ENCODE assay signal across 8 cellular contexts in the genomic region with DNA sequence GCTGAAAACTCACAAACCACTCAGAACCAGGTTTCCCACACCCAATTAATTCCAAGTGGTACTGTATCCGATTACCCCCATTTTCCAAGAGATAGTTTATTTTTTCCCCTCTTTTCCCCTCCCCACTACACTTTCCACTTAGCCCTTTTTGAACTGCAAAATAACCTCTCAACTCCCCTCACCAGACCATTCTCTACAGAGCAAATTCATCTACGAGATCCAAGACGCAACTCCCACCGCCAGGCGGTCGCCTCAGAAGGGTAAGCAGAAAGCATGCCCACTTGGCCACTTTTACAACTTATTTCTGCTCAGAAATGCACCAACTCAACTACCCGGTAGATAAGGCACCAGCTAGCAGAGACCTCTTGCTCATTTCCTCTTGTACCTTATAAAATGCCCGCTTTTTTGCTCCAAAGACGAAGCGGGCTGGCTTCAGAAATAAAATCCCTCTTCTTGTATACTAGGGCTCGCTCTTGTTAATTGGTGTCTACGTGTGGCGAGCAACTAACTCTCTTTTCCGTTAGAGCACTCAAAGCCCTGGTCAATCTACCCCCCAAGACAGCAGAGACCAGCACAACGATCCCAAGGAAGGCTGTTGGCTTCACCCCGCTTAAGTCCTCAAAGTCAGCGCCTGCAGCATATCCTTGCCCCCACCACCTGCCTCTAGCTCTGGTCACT. TPM values are rescaled to one million over a fixed set of nuclear protein-coding genes. Genes with fewer than 3 reads are reported as not detected.
DNase-seq lines count a peak whose midpoint lies in the region; ATAC-seq, FAIRE-seq and TF ChIP-seq lines count a peak whose summit lies in the region.

No MANE protein-coding gene starts in this region.

- peak overlapping the region; percentile 91 for H3K4me2 ChIP-seq in astrocyte (ENCODE audit: low read length)

- no peaks in the 10 kb centered on the region for H3K27me3 Mint-ChIP-seq in astrocyte (ENCODE audit: low read depth, unreplicated experiment)

- peaks cover 3% of the 10 kb centered on the region for H3K36me3 ChIP-seq in astrocyte (ENCODE audit: insufficient read depth, low read length)

- peaks cover 63% of the 10 kb centered on the region for H3K79me2 ChIP-seq in astrocyte (ENCODE audit: insufficient read depth, low read length)

- DNase-seq in NCI-H82 (lab: John Stamatoyannopoulos, UW) = peak; percentile 64
- no peak for DNase-seq in NCI-H82 treated with DMSO at 0.1 percent for 48 hours (lab: John Stamatoyannopoulos, UW; ENCODE audit: unreplicated experiment)
- peak; percentile 6 for DNase-seq in RCC 7860 (ENCODE audit: low spot score)
- DNase-seq in astrocyte (ENCODE audit: low read depth) = peak; percentile 36
- DNase-seq in iPS-NIHi11 (ENCODE audit: low spot score) = peak; percentile 7
- DNase-seq in stimulated activated CD4-positive, alpha-beta T cell treated with anti-CD3 and anti-CD28 coated beads, Interleukin-1b, Interleukin-23, amount 100 ng/mL, for 4 hours (ENCODE audit: low read depth in 2 of 2) = peak; percentile 6 to 21
- no peak for DNase-seq in AG08395 (ENCODE audit: low spot score)

- H3K27ac ChIP-seq in astrocyte (ENCODE audit: low read depth, low read length) = peak overlapping the region; percentile 99

- H3K4me3 Mint-ChIP-seq in astrocyte (ENCODE audit: unreplicated experiment) = no peak overlapping the region

- no peaks in the 10 kb centered on the region for H3K9me3 ChIP-seq in astrocyte (ENCODE audit: insufficient read depth, low read depth, low read length)

- no peak for TF ChIP-seq CTCF in astrocyte (IDR thresholded peaks at IDR 0.05; ENCODE audit: insufficient read depth, low read depth, low read length)

- H3K4me1 ChIP-seq in astrocyte (ENCODE audit: insufficient read depth, low read length) = peaks cover 5% of the 10 kb centered on the region

- no peak overlapping the region for H3K27ac Mint-ChIP-seq in astrocyte (ENCODE audit: unreplicated experiment)

- peaks cover 31% of the 10 kb centered on the region for H4K20me1 ChIP-seq in astrocyte (ENCODE audit: insufficient read depth, low read length)

- H3K9ac ChIP-seq in astrocyte (ENCODE audit: low read length) = peak overlapping the region; percentile 95

- peak overlapping the region; percentile 91 for H3K4me3 ChIP-seq in astrocyte (ENCODE audit: insufficient read depth, low read depth, low read length)

- H3K4me1 Mint-ChIP-seq in astrocyte (ENCODE audit: low read depth, unreplicated experiment) = peaks cover 17% of the 10 kb centered on the region

- FAIRE-seq in RCC 7860 (lab: Jason Lieb, UNC) (no peak), astrocyte (lab: Jason Lieb, UNC) (no peak)

- peak; percentile 6 for ATAC-seq in HG03045 (IDR thresholded peaks at IDR 0.05; ENCODE audit: unreplicated experiment)

- H3K36me3 Mint-ChIP-seq in astrocyte (ENCODE audit: low read depth, unreplicated experiment) = no peaks in the 10 kb centered on the region

- H2AFZ ChIP-seq in astrocyte (ENCODE audit: low read depth, low read length) = peak overlapping the region; percentile 90

- H3K9me3 Mint-ChIP-seq in astrocyte (ENCODE audit: unreplicated experiment) = no peaks in the 10 kb centered on the region

- no peaks in the 10 kb centered on the region for H3K27me3 ChIP-seq in astrocyte (ENCODE audit: insufficient read depth, low read length)

RNA-seq across cellular contexts. Expression of a gene that starts 0.9 kb away (rescaled TPM):
- total RNA-seq in astrocyte = 74.0 and 81.3 TPM in 2 replicates

Comparison
In these comparisons a context has a peak if more than half of its experiments do, and no peak if none do; other contexts are left out.
1. DNase-seq: peak in NCI-H82 (single experiment), RCC 7860 (single experiment), astrocyte (single experiment), iPS-NIHi11 (single experiment) and stimulated activated CD4-positive, alpha-beta T cell treated with anti-CD3 and anti-CD28 coated beads, Interleukin-1b, Interleukin-23, amount 100 ng/mL, for 4 hours (2 of 2); none in NCI-H82 treated with DMSO at 0.1 percent for 48 hours (single experiment) and AG08395 (single experiment).